8 cellular contexts compared by ENCODE assay signal in genomic region chr18:37393945-37394609, GRCh38.
A peak's percentile ranks its signal among the peaks of the same experiment; 100 is the strongest.
DNase-seq lines count a peak whose midpoint lies in the region; ATAC-seq and TF ChIP-seq lines count a peak whose summit lies in the region.

No MANE protein-coding gene starts in this region.

- H3K4me1 ChIP-seq in heart right ventricle = peaks cover 0 to 16% (median 11%) of the 10 kb centered on the region in 9 donors

- peaks cover 11% of the 10 kb centered on the region for H3K4me1 Mint-ChIP-seq in osteocyte (ENCODE audit: unreplicated experiment)
- peaks cover 10% of the 10 kb centered on the region for H3K4me1 Mint-ChIP-seq in activated T-cell treated with anti-CD3 and anti-CD28 coated beads, Interleukin-2, amount 50 U/mL, for 24 hours (ENCODE audit: low read depth)

- peaks cover 0 to 14% (median 0%) of the 10 kb centered on the region in 11 donors for H3K9me3 ChIP-seq in heart right ventricle

- no peak overlapping the region for H3K27ac Mint-ChIP-seq in osteocyte (ENCODE audit: unreplicated experiment)
- H3K27ac Mint-ChIP-seq in activated T-cell treated with anti-CD3 and anti-CD28 coated beads, Interleukin-2, amount 50 U/mL, for 24 hours = no peak overlapping the region

- peaks cover 16% of the 10 kb centered on the region for H3K27me3 Mint-ChIP-seq in osteocyte (ENCODE audit: unreplicated experiment)
- peaks cover 54% of the 10 kb centered on the region for H3K27me3 Mint-ChIP-seq in activated T-cell treated with anti-CD3 and anti-CD28 coated beads, Interleukin-2, amount 50 U/mL, for 24 hours

- peaks cover 6% of the 10 kb centered on the region for H3K9me3 Mint-ChIP-seq in osteocyte (ENCODE audit: unreplicated experiment)
- H3K9me3 Mint-ChIP-seq in activated T-cell treated with anti-CD3 and anti-CD28 coated beads, Interleukin-2, amount 50 U/mL, for 24 hours = no peaks in the 10 kb centered on the region

- peaks cover 2% of the 10 kb centered on the region for H3K36me3 Mint-ChIP-seq in osteocyte (ENCODE audit: unreplicated experiment)
- H3K36me3 Mint-ChIP-seq in activated T-cell treated with anti-CD3 and anti-CD28 coated beads, Interleukin-2, amount 50 U/mL, for 24 hours (ENCODE audit: low read depth) = no peaks in the 10 kb centered on the region

- H3K4me3 ChIP-seq in heart right ventricle = peak overlapping the region in 9 of 10 donors; percentile 33 to 59 (median 49)

- ATAC-seq in heart right ventricle (peak; percentile 85 to 96 (median 91)), HG03139 (IDR thresholded peaks at IDR 0.05; ENCODE audit: unreplicated experiment) (no peak), GM21619 (IDR thresholded peaks at IDR 0.05; ENCODE audit: unreplicated experiment) (no peak)

- H3K4me3 Mint-ChIP-seq in osteocyte (ENCODE audit: unreplicated experiment) = peak overlapping the region; percentile 61
- H3K4me3 Mint-ChIP-seq in activated T-cell treated with anti-CD3 and anti-CD28 coated beads, Interleukin-2, amount 50 U/mL, for 24 hours = no peak overlapping the region

- TF ChIP-seq CTCF in heart right ventricle (IDR thresholded peaks at IDR 0.05) = peak in 2 of 9 donors; percentile 33 to 37
- TF ChIP-seq CTCF in osteocyte (IDR thresholded peaks at IDR 0.05) = peak; percentile 15

- intact Hi-C loops in heart right ventricle (cut with DNase I) = no loop called here

- DNase-seq in GM03348 (ENCODE audit: low spot score) (peak; percentile 94), NCI-H1417 treated with DMSO at 0.1 percent for 48 hours (lab: John Stamatoyannopoulos, UW) (peak; percentile 71), amniotic stem cell (lab: John Stamatoyannopoulos, UW) (peak; percentile 51), heart right ventricle (peak; percentile 79 to 83), osteocyte (ENCODE audit: extremely low spot score, unreplicated experiment) (peak; percentile 92)
- no peak for DNase-seq in activated T-cell treated with anti-CD3 and anti-CD28 coated beads, Interleukin-2, amount 50 U/mL, for 24 hours

- H3K27ac ChIP-seq in heart right ventricle = no peak overlapping the region

- WGBS in heart right ventricle, 2 donors = 0 to 1% methylated on average over 42 to 59 of the region's 59 CpGs

- no peaks in the 10 kb centered on the region for H3K36me3 ChIP-seq in heart right ventricle

- peaks cover 0 to 22% (median 0%) of the 10 kb centered on the region in 7 donors for H3K27me3 ChIP-seq in heart right ventricle

Comparison
In these comparisons a context has a peak if more than half of its experiments do, and no peak if none do; other contexts are left out.
1. ATAC-seq: peak in heart right ventricle (8 of 8); none in HG03139 (single experiment) and GM21619 (single experiment).